ENCODE assay signal across 28 cellular contexts in the genomic region with DNA sequence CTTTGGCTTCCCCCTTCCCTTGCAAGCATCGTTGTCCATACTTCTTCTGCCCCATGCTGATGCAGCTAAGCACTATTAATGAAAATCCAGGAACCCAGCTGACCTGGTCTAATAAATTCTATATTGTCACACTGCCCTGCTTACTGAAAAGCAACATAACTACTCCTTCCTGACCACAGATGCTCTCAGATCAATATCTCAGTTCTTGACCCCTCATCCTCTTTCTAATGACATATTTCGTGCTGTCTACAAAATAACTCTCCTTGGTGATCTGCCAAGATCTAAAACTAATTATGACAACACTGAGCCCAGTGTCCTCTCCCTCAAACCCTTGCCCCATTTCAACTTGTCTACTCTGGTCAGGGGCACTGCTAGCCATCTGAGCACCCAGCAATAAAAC.
A peak's percentile ranks its signal among the peaks of the same experiment; 100 is the strongest.
DNase-seq lines count a peak whose midpoint lies in the region; ATAC-seq, FAIRE-seq and TF ChIP-seq lines count a peak whose summit lies in the region.
"Had no signal": no experiment of that assay in that cellular context is flagged by ENCODE, and none has a peak within 500 bp of the region (broad histone marks: within the 10 kb centered on the region; RNA-seq: fewer than 3 reads in every experiment).

No MANE protein-coding gene starts in this region.

- no peak overlapping the region for H3K27ac ChIP-seq in GM12878 (ENCODE audit: control insufficient read depth, insufficient read depth)
- H3K27ac ChIP-seq in CD4-positive, alpha-beta memory T cell (ENCODE audit: low read depth, low read length) = no peak overlapping the region
- H3K27ac ChIP-seq: RWPE1 had no signal

- no peaks in the 10 kb centered on the region for H3K79me2 ChIP-seq in GM12878 (ENCODE audit: control insufficient read depth, insufficient read depth, low read length)

- SMC1A ChIA-PET in GM12878 (lab: Charles Lee; ENCODE audit: uncharacterized antibody, unreplicated experiment) = interaction anchor here (1.0 to 4.9 kb wide), 12 partner anchors 18 to 131 kb away, joined by 3 to 44 read pairs (median 4); no protein-coding TSS in a partner anchor

- H3K4me3 ChIP-seq in GM12878 = no peak overlapping the region
- no peak overlapping the region for H3K4me3 ChIP-seq in CD4-positive, alpha-beta memory T cell (ENCODE audit: low read length in 2 of 2)
- H3K4me3 ChIP-seq: HAP-1, MG63 had no signal

- no peaks in the 10 kb centered on the region for H4K20me1 ChIP-seq in GM12878 (ENCODE audit: control insufficient read depth, insufficient read depth)

- H2AFZ ChIP-seq in GM12878 (ENCODE audit: control insufficient read depth, low read depth, low read length) = no peak overlapping the region

- DNase-seq in GM12891 (ENCODE audit: insufficient read length, low spot score) (no peak), GM12878 (ENCODE audit: low read depth, low spot score) (no peak)
- DNase-seq in CD4-positive, alpha-beta memory T cell = no peak
- DNase-seq in stimulated activated CD4-positive, alpha-beta T cell treated with anti-CD3 and anti-CD28 coated beads, Interleukin-12 subunit alpha, Interleukin-12 subunit beta, amount 100 ng/mL, for 4 hours = no peak
- DNase-seq: 8988T; ACHN; BE2C; GOT3; HFFc6; IMR-90; KG1; MG63; NCI-H1105 treated with DMSO at 0.1 percent for 48 hours; NCI-H2029; NCI-H446; NCI-H524 treated with DMSO at 0.1 percent for 48 hours; NCI-H774; NK-92 treated with Interleukin-12 subunit alpha and Interleukin-12 subunit beta, amount 100 ng/mL, for 24 hours; SHP77; T-helper 1 cell had no signal

- no peak overlapping the region for H3K4me3 Mint-ChIP-seq in CD4-positive, alpha-beta memory T cell
- H3K4me3 Mint-ChIP-seq: CD14-positive monocyte, HFFc6 had no signal

- no peaks in the 10 kb centered on the region; a peak in 1 of 4 replicates for H3K27me3 ChIP-seq in GM12878 (replicated peaks in 1 of 2; ENCODE audit: control insufficient read depth in 2 of 2, insufficient read depth in 2 of 2, low read length in 1 of 2)
- no peaks in the 10 kb centered on the region for H3K27me3 ChIP-seq in CD4-positive, alpha-beta memory T cell (ENCODE audit: insufficient read depth, low read length)
- H3K27me3 ChIP-seq: BE2C, MG63 had no signal

- H3K27me3 Mint-ChIP-seq in CD4-positive, alpha-beta memory T cell = peaks cover 0 to 4% of the 10 kb centered on the region in 2 donors

- no peak overlapping the region for H3K4me2 ChIP-seq in GM12878 (ENCODE audit: control insufficient read depth, insufficient read depth)

- no peaks in the 10 kb centered on the region for H3K36me3 ChIP-seq in GM12878 (ENCODE audit: control insufficient read depth in 2 of 2, insufficient read depth in 2 of 2, low read length in 1 of 2)
- no peaks in the 10 kb centered on the region for H3K36me3 ChIP-seq in CD4-positive, alpha-beta memory T cell (ENCODE audit: insufficient read depth, low read length)
- H3K36me3 ChIP-seq: BE2C, HAP-1, MG63 had no signal

- CTCF ChIA-PET in GM12878 (lab: Yijun Ruan, JAX) = interaction anchor here (1.0 to 4.0 kb wide), 6 partner anchors 11 to 31 kb away, joined by 4 to 35 read pairs (median 8); no protein-coding TSS in a partner anchor
- CTCF ChIA-PET in CD4-positive, alpha-beta memory T cell (lab: Charles Lee; ENCODE audit: partially characterized antibody) = no interaction called here

- no peak for TF ChIP-seq CTCF in GM12878 (IDR thresholded peaks at IDR 0.05 in 2 of 3, conservative IDR thresholded peaks at IDR 0.05 in 1 of 3; ENCODE audit: control insufficient read depth in 2 of 3, extremely low read depth in 1 of 3, insufficient read depth in 1 of 3, low read depth in 3 of 3, low read length in 3 of 3)

- intact Hi-C loops in GM12878 (cut with micrococcal nuclease; ENCODE audit: unreplicated experiment) = no loop called here
- intact Hi-C loops in CD4-positive, alpha-beta memory T cell (cut with micrococcal nuclease) = no loop called here

- H3K4me1 ChIP-seq in GM12878 (ENCODE audit: control insufficient read depth, insufficient read depth, low read length) = peaks cover 15% of the 10 kb centered on the region; the same call in 1 of the 2 replicates
- peaks cover 16% of the 10 kb centered on the region for H3K4me1 ChIP-seq in CD4-positive, alpha-beta memory T cell (ENCODE audit: insufficient read depth, low read length)

- ATAC-seq in GM18909 (IDR thresholded peaks at IDR 0.05; ENCODE audit: poor library complexity, unreplicated experiment) (peak; percentile 42), HG03432 (IDR thresholded peaks at IDR 0.05; ENCODE audit: unreplicated experiment) (peak; percentile 38), GM12878 (peak; percentile 39), HG02642 (IDR thresholded peaks at IDR 0.05; ENCODE audit: poor library complexity, unreplicated experiment) (no peak)
- no peak for ATAC-seq in activated CD4-positive, CD25-positive, alpha-beta regulatory T cell treated with anti-CD3 and anti-CD28 coated beads, Interleukin-2, amount 50 U/mL, for 24 hours
- ATAC-seq: Panc1 had no signal

- 25% methylated on average over 2 of the region's 2 CpGs for WGBS in GM12878 (ENCODE audit: insufficient coverage, insufficient replicate concordance, low lambda C conversion rate, missing lambda C conversion rate)

- no peak for TF ChIP-seq RAD21 in GM12878 (IDR thresholded peaks at IDR 0.05; ENCODE audit: insufficient read depth, low read depth, low read length)

- no peak overlapping the region for H3K27ac Mint-ChIP-seq in CD4-positive, alpha-beta memory T cell
- H3K27ac Mint-ChIP-seq: CD14-positive monocyte, HFFc6 had no signal

- RAD21 ChIA-PET in GM12878 (lab: Charles Lee; ENCODE audit: unreplicated experiment) = interaction anchor here (0.9 to 2.9 kb wide), 10 partner anchors 13 to 307 kb away, joined by 3 to 20 read pairs (median 4); no protein-coding TSS in a partner anchor

- POLR2A ChIA-PET in GM12878 (lab: Charles Lee) = interaction anchor here (1.4 kb wide), 1 partner anchor 20 kb away, joined by 4 read pairs; no protein-coding TSS in a partner anchor
- POLR2A ChIA-PET in CD4-positive, alpha-beta memory T cell (lab: Charles Lee; ENCODE audit: partially characterized antibody) = no interaction called here

- H3K9me3 ChIP-seq in GM12878 (replicated peaks; ENCODE audit: control insufficient read depth, insufficient read depth, low read length) = peaks cover 11% of the 10 kb centered on the region
- H3K9me3 ChIP-seq in CD4-positive, alpha-beta memory T cell (ENCODE audit: control insufficient read depth in 1 of 2, low read length in 2 of 2) = no peaks in the 10 kb centered on the region
- H3K9me3 ChIP-seq: HAP-1 had no signal

- no peak overlapping the region for H3K9ac ChIP-seq in GM12878 (ENCODE audit: control insufficient read depth, insufficient read depth, low read length)

- FAIRE-seq in GM12891 (lab: Jason Lieb, UNC) = peak; percentile 48
- FAIRE-seq in GM12878 (lab: Jason Lieb, UNC) = no peak

- TF ChIP-seq POLR2A in GM12891 (IDR thresholded peaks at IDR 0.05; ENCODE audit: low read depth, low read length) (no peak), GM12878 (IDR thresholded peaks at IDR 0.05; ENCODE audit: low read depth, low read length) (no peak)

- no peak for TF ChIP-seq EP300 in GM12878 (IDR thresholded peaks at IDR 0.05; ENCODE audit: borderline replicate concordance in 1 of 2, control insufficient read depth in 1 of 2, low read depth in 2 of 2, low read length in 2 of 2)

- no TSS peak for BruUV-seq in GM12878 (replicated peaks; lab: Mats Ljungman, UMichigan)

- no peaks in the 10 kb centered on the region for H3K36me3 Mint-ChIP-seq in CD4-positive, alpha-beta memory T cell
- H3K36me3 Mint-ChIP-seq: CD14-positive monocyte had no signal

- in situ Hi-C loops in GM12878 (cut with MboI) = no loop called here

- peaks cover 0 to 8% (median 0%) of the 10 kb centered on the region in 4 donors for H3K4me1 Mint-ChIP-seq in CD4-positive, alpha-beta memory T cell
- H3K4me1 Mint-ChIP-seq: CD14-positive monocyte had no signal

- peaks cover 0 to 10% (median 1%) of the 10 kb centered on the region in 8 donors for H3K9me3 Mint-ChIP-seq in CD4-positive, alpha-beta memory T cell

TF ChIP-seq in GM12891, 5 proteins besides CTCF, POLR2A, EP300 and RAD21:
- TF ChIP-seq TAF1 (IDR thresholded peaks at IDR 0.05; ENCODE audit: low read depth, low read length) = no peak
- TF ChIP-seq POU2F2 (IDR thresholded peaks at IDR 0.05; ENCODE audit: low read depth, low read length) = no peak
- TF ChIP-seq PAX5 (IDR thresholded peaks at IDR 0.05; ENCODE audit: insufficient read depth, low read length, severe bottlenecking) = no peak
- no peak for TF ChIP-seq POLR2AphosphoS5 (IDR thresholded peaks at IDR 0.05; ENCODE audit: low read depth, low read length)
- no peak for TF ChIP-seq SPI1 (IDR thresholded peaks at IDR 0.05; ENCODE audit: low read depth, low read length)

TF ChIP-seq in GM12878, 131 proteins besides CTCF, POLR2A, EP300 and RAD21 (continues in another document):
- TF ChIP-seq ZNF384 (IDR thresholded peaks at IDR 0.05; ENCODE audit: borderline replicate concordance, low read depth, low read length) (no peak), SRF (IDR thresholded peaks at IDR 0.05; ENCODE audit: low read depth in 2 of 2, low read length in 2 of 2) (no peak), MYC (IDR thresholded peaks at IDR 0.05; ENCODE audit: insufficient read depth, insufficient read length, insufficient replicate concordance, low read length, severe bottlenecking) (no peak), MEF2B (IDR thresholded peaks at IDR 0.05; ENCODE audit: partially characterized antibody, poor library complexity, severe bottlenecking) (no peak)
- TF ChIP-seq, protein P1, sequence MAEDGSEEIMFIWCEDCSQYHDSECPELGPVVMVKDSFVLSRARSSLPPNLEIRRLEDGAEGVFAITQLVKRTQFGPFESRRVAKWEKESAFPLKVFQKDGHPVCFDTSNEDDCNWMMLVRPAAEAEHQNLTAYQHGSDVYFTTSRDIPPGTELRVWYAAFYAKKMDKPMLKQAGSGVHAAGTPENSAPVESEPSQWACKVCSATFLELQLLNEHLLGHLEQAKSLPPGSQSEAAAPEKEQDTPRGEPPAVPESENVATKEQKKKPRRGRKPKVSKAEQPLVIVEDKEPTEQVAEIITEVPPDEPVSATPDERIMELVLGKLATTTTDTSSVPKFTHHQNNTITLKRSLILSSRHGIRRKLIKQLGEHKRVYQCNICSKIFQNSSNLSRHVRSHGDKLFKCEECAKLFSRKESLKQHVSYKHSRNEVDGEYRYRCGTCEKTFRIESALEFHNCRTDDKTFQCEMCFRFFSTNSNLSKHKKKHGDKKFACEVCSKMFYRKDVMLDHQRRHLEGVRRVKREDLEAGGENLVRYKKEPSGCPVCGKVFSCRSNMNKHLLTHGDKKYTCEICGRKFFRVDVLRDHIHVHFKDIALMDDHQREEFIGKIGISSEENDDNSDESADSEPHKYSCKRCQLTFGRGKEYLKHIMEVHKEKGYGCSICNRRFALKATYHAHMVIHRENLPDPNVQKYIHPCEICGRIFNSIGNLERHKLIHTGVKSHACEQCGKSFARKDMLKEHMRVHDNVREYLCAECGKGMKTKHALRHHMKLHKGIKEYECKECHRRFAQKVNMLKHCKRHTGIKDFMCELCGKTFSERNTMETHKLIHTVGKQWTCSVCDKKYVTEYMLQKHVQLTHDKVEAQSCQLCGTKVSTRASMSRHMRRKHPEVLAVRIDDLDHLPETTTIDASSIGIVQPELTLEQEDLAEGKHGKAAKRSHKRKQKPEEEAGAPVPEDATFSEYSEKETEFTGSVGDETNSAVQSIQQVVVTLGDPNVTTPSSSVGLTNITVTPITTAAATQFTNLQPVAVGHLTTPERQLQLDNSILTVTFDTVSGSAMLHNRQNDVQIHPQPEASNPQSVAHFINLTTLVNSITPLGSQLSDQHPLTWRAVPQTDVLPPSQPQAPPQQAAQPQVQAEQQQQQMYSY (CRISPR knock-in tag; IDR thresholded peaks at IDR 0.05) = no peak

Comparison
In these comparisons a context has a peak if more than half of its experiments do, and no peak if none do; other contexts are left out.
1. ATAC-seq: peak in GM18909 (single experiment), HG03432 (single experiment) and GM12878 (single experiment); none in HG02642 (single experiment) and activated CD4-positive, CD25-positive, alpha-beta regulatory T cell treated with anti-CD3 and anti-CD28 coated beads, Interleukin-2, amount 50 U/mL, for 24 hours (0 of 2).